Comparison of ENCODE assay signal across 26 cellular contexts in genomic region chr7:103958284-103958818, GRCh38. TPM values are rescaled to one million over a fixed set of nuclear protein-coding genes. Genes with fewer than 3 reads are reported as not detected.
"Had no signal": no experiment of that assay in that cellular context is flagged by ENCODE, and none has a peak within 500 bp of the region (broad histone marks: within the 10 kb centered on the region; RNA-seq: fewer than 3 reads in every experiment).

No MANE protein-coding gene starts in this region.

- ATAC-seq: activated CD8-positive, alpha-beta memory T cell treated with anti-CD3 and anti-CD28 coated beads, Interleukin-2, amount 10 ng/mL, durations not matched to agents 7 days and 5 days; Panc1 had no signal

- DNase-seq: activated CD4-positive, alpha-beta T cell treated with anti-CD3 and anti-CD28 coated beads for 48 hours; activated CD8-positive, alpha-beta memory T cell treated with anti-CD3 and anti-CD28 coated beads for 24 hours; activated CD8-positive, alpha-beta memory T cell treated with anti-CD3 and anti-CD28 coated beads, Interleukin-2, amount 10 ng/mL, durations not matched to agents 7 days and 5 days; activated CD8-positive, alpha-beta memory T cell treated with anti-CD3 and anti-CD28 coated beads, Interleukin-2, amount 50 U/mL, for 48 hours; activated effector memory CD4-positive, alpha-beta T cell treated with anti-CD3 and anti-CD28 coated beads, Interleukin-2, amount 50 U/mL, for 16 hours; activated naive CD4-positive, alpha-beta T cell treated with Interleukin-2 at 50 U/mL for 16 hours; amniotic stem cell; aorta; brain microvascular endothelial cell; colonic mucosa; MM.1S; MV-4-11; NCI-H1092; NCI-H1436 treated with DMSO at 0.1 percent for 48 hours; NCI-H1694 treated with DMSO at 0.1 percent for 48 hours; NCI-H2029; NCI-H345; SHP77; SJCRH30 had no signal

- H3K9me3 Mint-ChIP-seq: activated naive CD4-positive, alpha-beta T cell treated with anti-CD3 and anti-CD28 coated beads, Interleukin-2, amount 50 U/mL, for 24 hours; central memory CD8-positive, alpha-beta T cell; T-helper 1 cell treated with Interleukin-12 subunit alpha and Interleukin-12 subunit beta and Interleukin-4 antibody, amounts not matched to agents 30 μg/mL and 1 μg/mL, for 36 hours; T-helper 2 cell treated with Interferon-gamma antibody and Interleukin-4, amounts not matched to agents 5 μg/mL and 100 μg/mL, for 36 hours had no signal

- H3K4me3 Mint-ChIP-seq: activated CD8-positive, alpha-beta memory T cell treated with anti-CD3 and anti-CD28 coated beads, Interleukin-2, amount 10 ng/mL, durations not matched to agents 7 days and 5 days; activated naive CD4-positive, alpha-beta T cell treated with anti-CD3 and anti-CD28 coated beads, Interleukin-2, amount 50 U/mL, for 24 hours; central memory CD8-positive, alpha-beta T cell; T-helper 1 cell treated with Interleukin-12 subunit alpha and Interleukin-12 subunit beta and Interleukin-4 antibody, amounts not matched to agents 30 μg/mL and 1 μg/mL, for 36 hours; T-helper 2 cell treated with Interferon-gamma antibody and Interleukin-4, amounts not matched to agents 5 μg/mL and 100 μg/mL, for 36 hours had no signal

- H3K36me3 Mint-ChIP-seq: activated CD8-positive, alpha-beta memory T cell treated with anti-CD3 and anti-CD28 coated beads, Interleukin-2, amount 10 ng/mL, durations not matched to agents 7 days and 5 days; activated naive CD4-positive, alpha-beta T cell treated with anti-CD3 and anti-CD28 coated beads, Interleukin-2, amount 50 U/mL, for 24 hours had no signal

- H3K27ac Mint-ChIP-seq: activated CD8-positive, alpha-beta memory T cell treated with anti-CD3 and anti-CD28 coated beads, Interleukin-2, amount 10 ng/mL, durations not matched to agents 7 days and 5 days; activated naive CD4-positive, alpha-beta T cell treated with anti-CD3 and anti-CD28 coated beads, Interleukin-2, amount 50 U/mL, for 24 hours; T-helper 1 cell treated with Interleukin-12 subunit alpha and Interleukin-12 subunit beta and Interleukin-4 antibody, amounts not matched to agents 30 μg/mL and 1 μg/mL, for 36 hours; T-helper 2 cell treated with Interferon-gamma antibody and Interleukin-4, amounts not matched to agents 5 μg/mL and 100 μg/mL, for 36 hours had no signal

- H3K4me1 Mint-ChIP-seq: activated CD8-positive, alpha-beta memory T cell treated with anti-CD3 and anti-CD28 coated beads, Interleukin-2, amount 10 ng/mL, durations not matched to agents 7 days and 5 days; activated naive CD4-positive, alpha-beta T cell treated with anti-CD3 and anti-CD28 coated beads, Interleukin-2, amount 50 U/mL, for 24 hours; central memory CD8-positive, alpha-beta T cell had no signal

RNA-seq across cellular contexts. Expression of gene RELN, which starts 31.1 kb away (rescaled TPM):
- total RNA-seq: activated CD8-positive, alpha-beta memory T cell treated with anti-CD3 and anti-CD28 coated beads, Interleukin-2, amount 10 ng/mL, durations not matched to agents 7 days and 5 days; chondrocyte; RPMI7951 had no signal
